Comparison of ENCODE assay signal across 19 cellular contexts in genomic region chr22:43169310-43170130, GRCh38. TPM values are rescaled to one million over a fixed set of nuclear protein-coding genes. Genes with fewer than 3 reads are reported as not detected.
DNase-seq lines count a peak whose midpoint lies in the region; ATAC-seq and TF ChIP-seq lines count a peak whose summit lies in the region.
"Had no signal": no experiment of that assay in that cellular context is flagged by ENCODE, and none has a peak within 500 bp of the region (broad histone marks: within the 10 kb centered on the region; RNA-seq: fewer than 3 reads in every experiment).

No MANE protein-coding gene starts in this region.

- H3K9me3 Mint-ChIP-seq in central memory CD8-positive, alpha-beta T cell, result no peaks in the 10 kb centered on the region
- H3K9me3 Mint-ChIP-seq in osteocyte (ENCODE audit: unreplicated experiment), result no peaks in the 10 kb centered on the region
- H3K9me3 Mint-ChIP-seq: CD4-positive, alpha-beta T cell; H9 had no signal

- H3K36me3 ChIP-seq in BLaER1 (peaks cover 85% of the 10 kb centered on the region), vagina (peaks cover 0 to 53% of the 10 kb centered on the region in 2 donors)

- H3K27me3 Mint-ChIP-seq in central memory CD8-positive, alpha-beta T cell, result no peaks in the 10 kb centered on the region
- no peaks in the 10 kb centered on the region for H3K27me3 Mint-ChIP-seq in osteocyte (ENCODE audit: unreplicated experiment)
- H3K27me3 Mint-ChIP-seq: CD4-positive, alpha-beta T cell had no signal

- no peak overlapping the region for H3K4me3 ChIP-seq in BLaER1
- H3K4me3 ChIP-seq in vagina, result no peak overlapping the region

- no peak overlapping the region for H3K27ac ChIP-seq in BLaER1
- no peak overlapping the region for H3K27ac ChIP-seq in vagina
- H3K27ac ChIP-seq: Peyer's patch had no signal

- no peak overlapping the region for H3K4me2 ChIP-seq in BLaER1

- no peak for TF ChIP-seq CTCF in osteocyte (IDR thresholded peaks at IDR 0.05)
- no peak for TF ChIP-seq CTCF in vagina (IDR thresholded peaks at IDR 0.05)

- intact Hi-C loops in vagina (cut with DNase I), result no loop called here

- H3K27ac Mint-ChIP-seq in central memory CD8-positive, alpha-beta T cell (ENCODE audit: low read depth), result peak overlapping the region; percentile 30
- peak overlapping the region; percentile 64 for H3K27ac Mint-ChIP-seq in osteocyte (ENCODE audit: unreplicated experiment)
- H3K27ac Mint-ChIP-seq: CD4-positive, alpha-beta T cell had no signal

- H3K9ac ChIP-seq in BLaER1, result 0 out of 2 replicates have a peak overlapping the region, but pooled peaks have one; percentile 50

- H3K4me3 Mint-ChIP-seq in central memory CD8-positive, alpha-beta T cell, result no peak overlapping the region
- no peak overlapping the region for H3K4me3 Mint-ChIP-seq in osteocyte (ENCODE audit: unreplicated experiment)
- H3K4me3 Mint-ChIP-seq: CD4-positive, alpha-beta T cell had no signal

- peak; percentile 36 for DNase-seq in DMS79 treated with DMSO at 0.1 percent for 48 hours (lab: John Stamatoyannopoulos, UW)
- no peak for DNase-seq in central memory CD8-positive, alpha-beta T cell (ENCODE audit: low spot score in 2 of 2)
- no peak for DNase-seq in osteocyte (ENCODE audit: extremely low spot score, unreplicated experiment)
- DNase-seq in medulla oblongata (ENCODE audit: extremely low spot score), result no peak
- no peak for DNase-seq in vagina (ENCODE audit: extremely low spot score in 2 of 2)
- DNase-seq in NCI-H526 (lab: John Stamatoyannopoulos, UW), result no peak
- DNase-seq: Caco-2; CD4-positive, alpha-beta T cell; DMS 273 treated with DMSO at 0.1 percent for 48 hours; H9; NCI-H1694; NCI-H2081; NCI-H2171; NCI-H345; NCI-H524; NCI-H82 had no signal

- H3K27me3 ChIP-seq in BLaER1 (no peaks in the 10 kb centered on the region), vagina (no peaks in the 10 kb centered on the region)
- H3K27me3 ChIP-seq: Peyer's patch had no signal

- H3K9me3 ChIP-seq in BLaER1, result no peaks in the 10 kb centered on the region
- no peaks in the 10 kb centered on the region for H3K9me3 ChIP-seq in vagina
- H3K9me3 ChIP-seq: Caco-2, Peyer's patch had no signal

- peaks cover under 1% of the 10 kb centered on the region for H3K4me1 Mint-ChIP-seq in central memory CD8-positive, alpha-beta T cell
- H3K4me1 Mint-ChIP-seq in osteocyte (ENCODE audit: unreplicated experiment), result peaks cover 16% of the 10 kb centered on the region
- H3K4me1 Mint-ChIP-seq: H9 had no signal

- no peak for ATAC-seq in central memory CD8-positive, alpha-beta T cell (replicated peaks; ENCODE audit: extremely low read depth, poor library complexity, severe bottlenecking)

- peaks cover 14% of the 10 kb centered on the region for H3K36me3 Mint-ChIP-seq in central memory CD8-positive, alpha-beta T cell (ENCODE audit: insufficient read depth)
- H3K36me3 Mint-ChIP-seq in osteocyte (ENCODE audit: unreplicated experiment), result peaks cover 13% of the 10 kb centered on the region

- TF ChIP-seq POLR2A in vagina (IDR thresholded peaks at IDR 0.05), result no peak

- H4K20me1 ChIP-seq in BLaER1, result peaks cover 19% of the 10 kb centered on the region

- peaks cover 59% of the 10 kb centered on the region for H3K4me1 ChIP-seq in BLaER1
- H3K4me1 ChIP-seq in vagina, result peaks cover 2% of the 10 kb centered on the region
- H3K4me1 ChIP-seq: Caco-2 had no signal

RNA-seq across cellular contexts. Expression of gene TTLL12, which starts 17.4 kb away (rescaled TPM):
- total RNA-seq in osteocyte, result 33.7 and 35.6 TPM in 2 replicates
- 56.2 TPM for total RNA-seq in vagina

RNA-seq across cellular contexts. Expression of gene TSPO, which starts 18.2 kb away (rescaled TPM):
- total RNA-seq in osteocyte (70.6 and 73.3 TPM in 2 replicates), vagina (524 TPM)

RNA-seq across cellular contexts. Expression of gene MCAT, which starts 26.3 kb away (rescaled TPM):
- 16.5 and 16.6 TPM in 2 replicates for total RNA-seq in osteocyte
- 22.8 TPM for total RNA-seq in vagina

RNA-seq across cellular contexts. Expression of gene BIK, which starts 59.0 kb away (rescaled TPM):
- not detected in 2 replicates for total RNA-seq in osteocyte
- total RNA-seq in vagina, result not detected
- total RNA-seq: Right ventricle myocardium superior had no signal
